In the genomic region with DNA sequence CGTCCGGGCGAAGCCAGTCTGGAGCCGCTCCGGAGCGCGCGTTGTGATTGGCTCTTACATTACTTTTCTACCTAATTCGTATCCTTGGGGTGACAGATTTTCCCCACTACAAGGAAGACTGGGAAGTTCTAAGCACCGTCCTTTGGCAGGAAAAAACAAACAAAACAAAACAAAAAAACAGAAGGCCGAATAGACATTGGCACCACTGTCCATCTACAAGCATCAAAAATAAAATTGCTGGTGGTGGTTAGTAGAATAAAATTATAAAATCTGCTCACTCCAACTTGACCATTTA, we compare ENCODE assay signal across 8 cellular contexts. TPM values are rescaled to one million over a fixed set of nuclear protein-coding genes. Genes with fewer than 3 reads are reported as not detected.
DNase-seq lines count a peak whose midpoint lies in the region; ATAC-seq, FAIRE-seq and TF ChIP-seq lines count a peak whose summit lies in the region.

No MANE protein-coding gene starts in this region.

- TF ChIP-seq POLR2A in testis (IDR thresholded peaks at IDR 0.05): no peak

- DNase-seq in GM13977 (ENCODE audit: low spot score) (peak; percentile 47), HuH-7 (ENCODE audit: low spot score) (peak; percentile 43), bronchial epithelial cell (ENCODE audit: low read depth) (no peak), left lung (peak in 1 of 2 donors; percentile 85), testis (no peak), D341Med (ENCODE audit: low spot score) (no peak), NCI-H1694 (lab: John Stamatoyannopoulos, UW) (no peak)

- no peaks in the 10 kb centered on the region for H3K36me3 ChIP-seq in bronchial epithelial cell (ENCODE audit: control insufficient read depth, insufficient read depth, low read length)
- H3K36me3 ChIP-seq in left lung: no peaks in the 10 kb centered on the region
- H3K36me3 ChIP-seq in testis (ENCODE audit: low read depth, missing control alignments): no peaks in the 10 kb centered on the region

- intact Hi-C loops in left lung (cut with DNase I) (no loop called here), testis (cut with DNase I; ENCODE audit: low total_unique reads) (no loop called here)

- 3 to 5% methylated on average over 11 of the region's 11 CpGs for WGBS in testis, 2 donors

- ATAC-seq in GM21619 (IDR thresholded peaks at IDR 0.05; ENCODE audit: unreplicated experiment): peak; percentile 34
- peak; percentile 54 for ATAC-seq in left lung

- TF ChIP-seq CTCF in GM13977 (IDR thresholded peaks at IDR 0.05; ENCODE audit: extremely low read depth, insufficient read depth, missing control alignments) (no peak), bronchial epithelial cell (IDR thresholded peaks at IDR 0.05; ENCODE audit: insufficient read depth, low read length, severe bottlenecking) (no peak), left lung (IDR thresholded peaks at IDR 0.05) (no peak), testis (IDR thresholded peaks at IDR 0.05) (no peak)

- H3K4me3 ChIP-seq in bronchial epithelial cell (ENCODE audit: low read depth, low read length): peak overlapping the region; percentile 87
- peak overlapping the region; percentile 31 to 74 for H3K4me3 ChIP-seq in left lung
- peak overlapping the region; percentile 76 to 80 for H3K4me3 ChIP-seq in testis

- H3K27me3 ChIP-seq in bronchial epithelial cell (ENCODE audit: control insufficient read depth, insufficient read depth, low read length) (peaks cover 4% of the 10 kb centered on the region), left lung (no peaks in the 10 kb centered on the region), testis (no peaks in the 10 kb centered on the region)

- in situ Hi-C loops in GM13977 (cut with MboI; ENCODE audit: low pct_unique_long_range_greater_than_20kb, low sequenced_read_pairs, unreplicated experiment): no loop called here

- H3K4me1 ChIP-seq in left lung (peaks cover 14 to 39% of the 10 kb centered on the region in 2 donors), testis (peaks cover 2% of the 10 kb centered on the region)

- FAIRE-seq in bronchial epithelial cell (lab: Jason Lieb, UNC): no peak

- H3K27ac ChIP-seq in left lung (peak overlapping the region; percentile 96 to 99), testis (peak overlapping the region; percentile 87 to 89)

- no peaks in the 10 kb centered on the region for H3K9me3 ChIP-seq in left lung
- H3K9me3 ChIP-seq in testis: no peaks in the 10 kb centered on the region

RNA-seq across cellular contexts. Expression of a gene that starts 0.7 kb away (rescaled TPM):
- total RNA-seq in bronchial epithelial cell (2.1 and 3.3 TPM in 2 replicates), left lung (10 to 100 TPM; 48.9 to 61.0 TPM), testis (10 to 100 TPM; 33.1 to 33.9 TPM)
- 43.6 TPM for polyA plus RNA-seq in testis (ENCODE audit: insufficient read depth, low read depth, low replicate concordance)

Comparison
In these comparisons a context has a peak if more than half of its experiments do, and no peak if none do; other contexts are left out.
1. DNase-seq: peak in GM13977 (single experiment) and HuH-7 (single experiment); none in bronchial epithelial cell (single experiment), testis (single experiment), D341Med (single experiment) and NCI-H1694 (single experiment).
2. Peak in every context shown above with its lines, with median percentiles within 50 percentile points of each other: H3K4me3 ChIP-seq.